Comparison of ENCODE assay signal across 9 cellular contexts in the genomic region with DNA sequence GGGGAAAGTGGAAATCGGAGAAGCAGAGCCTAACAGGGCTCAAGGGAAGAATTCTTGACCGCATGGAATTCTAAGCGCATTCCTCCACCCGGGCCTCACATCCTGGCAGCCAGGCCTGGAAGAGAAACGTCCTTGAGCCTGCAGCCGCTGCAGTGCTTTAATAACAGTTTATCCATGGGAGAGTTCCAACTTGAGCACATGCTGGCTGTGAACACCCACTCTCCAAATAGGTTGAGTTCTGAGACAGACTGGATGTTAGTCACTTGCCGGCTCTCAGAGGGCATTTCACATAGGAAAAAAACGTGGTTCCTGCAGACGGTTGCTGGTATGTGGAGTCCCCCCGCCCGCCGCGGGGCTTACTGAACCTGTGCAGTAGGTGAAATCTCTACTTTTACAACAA.
DNase-seq lines count a peak whose midpoint lies in the region; ATAC-seq and TF ChIP-seq lines count a peak whose summit lies in the region.
"Had no signal": no experiment of that assay in that cellular context is flagged by ENCODE, and none has a peak within 500 bp of the region (broad histone marks: within the 10 kb centered on the region; RNA-seq: fewer than 3 reads in every experiment).

No MANE protein-coding gene starts in this region.

- peak overlapping the region; percentile 71 for H3K27ac ChIP-seq in lower lobe of right lung
- H3K27ac ChIP-seq: neutrophil had no signal

- DNase-seq in stimulated activated CD4-positive, alpha-beta T cell treated with anti-CD3 and anti-CD28 coated beads, Interleukin-1b, Interleukin-23, amount 100 ng/mL, for 48 hours = peak; percentile 14
- no peak for DNase-seq in stimulated activated CD4-positive, alpha-beta T cell treated with anti-CD3 and anti-CD28 coated beads, Interleukin-4, amount 100 ng/mL, for 4 hours
- DNase-seq in dermis microvascular lymphatic vessel endothelial cell (ENCODE audit: low read depth in 2 of 2) = peak; percentile 69 to 96
- peak; percentile 72 for DNase-seq in lower lobe of right lung
- DNase-seq in DMS114 treated with DMSO at 0.1 percent for 48 hours (lab: John Stamatoyannopoulos, UW; ENCODE audit: unreplicated experiment) = no peak
- DNase-seq in MV-4-11 (lab: John Stamatoyannopoulos, UW) = no peak

- no peaks in the 10 kb centered on the region for H3K27me3 ChIP-seq in lower lobe of right lung (ENCODE audit: low read depth)

- no peaks in the 10 kb centered on the region for H3K36me3 ChIP-seq in lower lobe of right lung
- H3K36me3 ChIP-seq: neutrophil had no signal

- no peak overlapping the region for H3K4me3 ChIP-seq in lower lobe of right lung

- intact Hi-C loops in lower lobe of right lung (cut with DNase I) = loop anchor here (10.0 kb wide), 1 partner anchor 163 kb away; a partner anchor contains a TSS

- H3K9me3 ChIP-seq in lower lobe of right lung = no peaks in the 10 kb centered on the region
- H3K9me3 ChIP-seq: neutrophil had no signal

- no peak for TF ChIP-seq CTCF in lower lobe of right lung (IDR thresholded peaks at IDR 0.05)

- ATAC-seq in lower lobe of right lung = peak; percentile 78 to 82
- no peak for ATAC-seq in HG03095 (IDR thresholded peaks at IDR 0.05; ENCODE audit: unreplicated experiment)
- no peak for ATAC-seq in HG02981 (IDR thresholded peaks at IDR 0.05; ENCODE audit: unreplicated experiment)

- H3K4me1 ChIP-seq in lower lobe of right lung = peaks cover 65% of the 10 kb centered on the region

Comparison
In these comparisons a context has a peak if more than half of its experiments do, and no peak if none do; other contexts are left out.
1. DNase-seq: peak in stimulated activated CD4-positive, alpha-beta T cell treated with anti-CD3 and anti-CD28 coated beads, Interleukin-1b, Interleukin-23, amount 100 ng/mL, for 48 hours (single experiment), dermis microvascular lymphatic vessel endothelial cell (2 of 2) and lower lobe of right lung (single experiment); none in stimulated activated CD4-positive, alpha-beta T cell treated with anti-CD3 and anti-CD28 coated beads, Interleukin-4, amount 100 ng/mL, for 4 hours (0 of 2), DMS114 treated with DMSO at 0.1 percent for 48 hours (single experiment) and MV-4-11 (single experiment).
2. ATAC-seq: peak in lower lobe of right lung (2 of 2); none in HG03095 (single experiment) and HG02981 (single experiment).